Comparison of ENCODE assay signal across 8 cellular contexts in the genomic region with DNA sequence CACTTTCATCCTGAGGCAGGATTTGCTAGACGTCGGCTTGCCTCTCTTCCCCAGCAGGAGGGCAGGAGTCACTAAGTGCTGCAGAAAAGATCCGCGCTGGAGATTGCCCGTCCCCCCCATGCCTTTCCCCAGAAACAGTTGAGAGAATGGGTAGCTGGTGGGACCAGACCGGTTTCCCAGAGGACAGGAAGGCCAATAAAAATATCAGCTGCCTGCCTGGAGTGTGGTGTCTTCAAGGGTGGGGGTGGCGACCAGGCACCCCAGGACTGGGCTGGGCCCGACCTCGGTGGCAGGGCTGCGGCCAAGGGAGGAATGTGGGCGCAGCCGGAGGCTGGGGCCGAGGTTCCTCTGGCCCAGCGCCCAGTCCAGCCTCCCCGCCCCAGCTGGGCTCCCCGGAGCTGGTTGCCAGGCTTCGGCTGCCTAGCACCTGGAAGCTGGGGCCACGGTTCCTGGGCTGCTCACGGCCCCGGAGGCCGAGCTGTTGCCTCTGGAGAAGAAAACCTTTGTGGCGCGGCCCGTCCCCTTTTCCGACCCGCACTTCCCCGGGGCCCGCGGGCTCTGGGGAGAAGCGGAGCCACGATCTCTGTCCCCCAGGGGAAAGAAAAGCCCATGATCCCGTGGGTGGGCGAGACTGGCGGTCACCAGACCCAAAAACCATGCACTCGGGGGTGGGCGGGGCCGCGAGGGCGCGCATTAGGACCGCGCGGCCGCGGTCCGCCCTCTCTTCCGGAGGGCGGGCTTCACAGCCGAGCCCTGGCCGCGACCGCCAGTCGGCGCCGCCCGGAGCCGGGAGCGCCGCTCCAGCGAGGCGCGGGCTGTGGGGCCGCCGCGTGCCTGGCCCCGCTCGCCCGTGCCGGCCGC. TPM values are rescaled to one million over a fixed set of nuclear protein-coding genes. Genes with fewer than 3 reads are reported as not detected.
DNase-seq lines count a peak whose midpoint lies in the region; ATAC-seq and TF ChIP-seq lines count a peak whose summit lies in the region.

A gene with protein sequence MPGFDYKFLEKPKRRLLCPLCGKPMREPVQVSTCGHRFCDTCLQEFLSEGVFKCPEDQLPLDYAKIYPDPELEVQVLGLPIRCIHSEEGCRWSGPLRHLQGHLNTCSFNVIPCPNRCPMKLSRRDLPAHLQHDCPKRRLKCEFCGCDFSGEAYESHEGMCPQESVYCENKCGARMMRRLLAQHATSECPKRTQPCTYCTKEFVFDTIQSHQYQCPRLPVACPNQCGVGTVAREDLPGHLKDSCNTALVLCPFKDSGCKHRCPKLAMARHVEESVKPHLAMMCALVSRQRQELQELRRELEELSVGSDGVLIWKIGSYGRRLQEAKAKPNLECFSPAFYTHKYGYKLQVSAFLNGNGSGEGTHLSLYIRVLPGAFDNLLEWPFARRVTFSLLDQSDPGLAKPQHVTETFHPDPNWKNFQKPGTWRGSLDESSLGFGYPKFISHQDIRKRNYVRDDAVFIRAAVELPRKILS (plus strand): TSS at position 769 of the 861 bp plus-strand sequence. CDS start 102 bp downstream, outside the sequence.

- H3K36me3 ChIP-seq in Caco-2 (ENCODE audit: control insufficient read depth, insufficient read depth, low read length) (peaks cover 14% of the 10 kb centered on the region), HUES48 (ENCODE audit: control insufficient read depth, insufficient read depth, low read length) (peaks cover 45% of the 10 kb centered on the region), OCI-LY1 (ENCODE audit: insufficient read depth, low read length) (peaks cover 62% of the 10 kb centered on the region)

- H3K4me1 ChIP-seq in Caco-2 (peaks cover 40% of the 10 kb centered on the region), HUES48 (ENCODE audit: control insufficient read depth, insufficient read depth, low read length) (peaks cover 18% of the 10 kb centered on the region), OCI-LY1 (ENCODE audit: insufficient read depth, low read length, severe bottlenecking) (peaks cover 71% of the 10 kb centered on the region), mononuclear cell (ENCODE audit: insufficient read depth, low read length) (peaks cover 71% of the 10 kb centered on the region)

- H3K4me1 Mint-ChIP-seq in Caco-2 (ENCODE audit: low read depth, unreplicated experiment), result peaks cover 12% of the 10 kb centered on the region

- H3K9me2 ChIP-seq in OCI-LY1 (ENCODE audit: low read depth, low read length), result no peaks in the 10 kb centered on the region

- ATAC-seq in GM21367 (IDR thresholded peaks at IDR 0.05; ENCODE audit: unreplicated experiment), result peak; percentile 34

- H3K36me3 Mint-ChIP-seq in Caco-2 (ENCODE audit: insufficient read depth, unreplicated experiment), result peaks cover 66% of the 10 kb centered on the region

- peak within 1 kb of the TSS; percentile 95 for H3K4me3 Mint-ChIP-seq in Caco-2 (ENCODE audit: unreplicated experiment)

- peak within 1 kb of the TSS; percentile 68 for H3K4me3 ChIP-seq in Caco-2 (ENCODE audit: low read depth, low read length)
- peak within 1 kb of the TSS; percentile 95 for H3K4me3 ChIP-seq in HUES48 (ENCODE audit: low read depth, low read length)
- H3K4me3 ChIP-seq in OCI-LY1 (ENCODE audit: low read depth, low read length, poor library complexity, severe bottlenecking), result peak within 1 kb of the TSS; percentile 87
- peak within 1 kb of the TSS; percentile 52 for H3K4me3 ChIP-seq in mononuclear cell (ENCODE audit: low read length)

- H3K9ac ChIP-seq in HUES48 (ENCODE audit: low read depth, low read length), result peak within 1 kb of the TSS; percentile 96
- peak within 1 kb of the TSS; percentile 95 for H3K9ac ChIP-seq in OCI-LY1 (ENCODE audit: low read length)

- peaks cover 9% of the 10 kb centered on the region for H3K79me2 ChIP-seq in OCI-LY1 (ENCODE audit: insufficient read depth, low read length)

- DNase-seq in Caco-2, result peak; percentile 83 to 89
- peak; percentile 82 for DNase-seq in activated T-cell treated with anti-CD3 and anti-CD28 coated beads for 48 hours (ENCODE audit: low read depth)
- DNase-seq in epithelial cell of prostate (ENCODE audit: low read depth, low spot score), result no peak
- peak; percentile 60 to 78 for DNase-seq in stimulated activated CD8-positive, alpha-beta memory T cell treated with anti-CD3 and anti-CD28 coated beads, Interleukin-7, amount 100 ng/mL, for 4 hours (ENCODE audit: low read depth in 2 of 2)

- H3F3A ChIP-seq in OCI-LY1 (ENCODE audit: insufficient read depth, low read length), result no peaks in the 10 kb centered on the region

- TF ChIP-seq CTCF in Caco-2 (IDR thresholded peaks at IDR 0.05; ENCODE audit: insufficient read depth in 1 of 2, low read depth in 1 of 2, low read length in 1 of 2, severe bottlenecking in 1 of 2, unreplicated experiment in 1 of 2), result peak in 1 of 2 experiments; percentile 18
- no peak for TF ChIP-seq CTCF in OCI-LY1 (IDR thresholded peaks at IDR 0.05; ENCODE audit: low read length)

- POLR2A ChIA-PET in Caco-2 (lab: Charles Lee), result interaction anchor here (0.7 to 8.1 kb wide), 6 partner anchors 16 to 208 kb away, joined by 3 to 165 read pairs (median 7); a partner anchor contains a TSS

- H3K27ac ChIP-seq in HUES48 (ENCODE audit: low read depth, low read length) (peak within 1 kb of the TSS; percentile 100), OCI-LY1 (ENCODE audit: low read depth, low read length, poor library complexity, severe bottlenecking) (peak within 1 kb of the TSS; percentile 97), epithelial cell of prostate (peak within 1 kb of the TSS; percentile 99)

- no peak within 1 kb of the TSS for H2AFZ ChIP-seq in OCI-LY1 (ENCODE audit: low read length)

- peak within 1 kb of the TSS; percentile 96 for H3K27ac Mint-ChIP-seq in Caco-2 (ENCODE audit: unreplicated experiment)

- no peaks in the 10 kb centered on the region for H3K27me3 Mint-ChIP-seq in Caco-2 (ENCODE audit: insufficient read depth, unreplicated experiment)

- H3K27me3 ChIP-seq in Caco-2 (replicated peaks; ENCODE audit: control insufficient read depth, insufficient read depth, low read length), result no peaks in the 10 kb centered on the region
- H3K27me3 ChIP-seq in HUES48 (ENCODE audit: control insufficient read depth, insufficient read depth, low read length), result no peaks in the 10 kb centered on the region
- no peaks in the 10 kb centered on the region for H3K27me3 ChIP-seq in OCI-LY1 (ENCODE audit: insufficient read depth, low read length)
- peaks cover 9% of the 10 kb centered on the region for H3K27me3 ChIP-seq in mononuclear cell (ENCODE audit: insufficient read depth, low read length)

- intact Hi-C loops in Caco-2 (cut with micrococcal nuclease; ENCODE audit: unreplicated experiment), result loop anchor here (1.0 to 5.0 kb wide), 3 partner anchors 16 to 209 kb away; a partner anchor contains a TSS

- no peaks in the 10 kb centered on the region for H3K9me3 ChIP-seq in Caco-2
- H3K9me3 ChIP-seq in HUES48 (ENCODE audit: control insufficient read depth, insufficient read depth, low read length), result no peaks in the 10 kb centered on the region
- H3K9me3 ChIP-seq in OCI-LY1 (ENCODE audit: low read length), result 0 out of 2 replicates have a peak, but pooled peaks cover 6% of the 10 kb centered on the region
- H3K9me3 ChIP-seq in mononuclear cell (ENCODE audit: low read depth, low read length), result no peaks in the 10 kb centered on the region

- no peaks in the 10 kb centered on the region for H4K20me1 ChIP-seq in OCI-LY1 (ENCODE audit: insufficient read depth, low read length)

- peak within 1 kb of the TSS; percentile 76 for H3K4me2 ChIP-seq in OCI-LY1 (ENCODE audit: low read length)

- no peaks in the 10 kb centered on the region for H3K9me3 Mint-ChIP-seq in Caco-2 (ENCODE audit: unreplicated experiment)

- BruUV-seq in Caco-2 (replicated peaks; lab: Mats Ljungman, UMichigan), result TSS peak; percentile 73

- CTCF ChIA-PET in Caco-2 (lab: Charles Lee), result interaction anchor here (0.7 to 2.6 kb wide), 5 partner anchors 16 to 1991 kb away, joined by 3 to 54 read pairs (median 5); a partner anchor contains a TSS

RNA-seq across cellular contexts. Expression of the gene that starts here (rescaled TPM):
- 140 and 154 TPM in 2 replicates for total RNA-seq in Caco-2 (2022)
- 51.2 TPM for total RNA-seq in mononuclear cell
